16 cellular contexts compared by ENCODE assay signal in genomic region chr9:102832814-102833213, GRCh38.
DNase-seq lines count a peak whose midpoint lies in the region; ATAC-seq and TF ChIP-seq lines count a peak whose summit lies in the region.
"Had no signal": no experiment of that assay in that cellular context is flagged by ENCODE, and none has a peak within 500 bp of the region (broad histone marks: within the 10 kb centered on the region; RNA-seq: fewer than 3 reads in every experiment).

No MANE protein-coding gene starts in this region.

- 5% methylated on average over 3 of the region's 3 CpGs for WGBS in SK-N-SH (ENCODE audit: low lambda C conversion rate)

- H2AFZ ChIP-seq in SK-N-SH (ENCODE audit: low read depth), result no peak overlapping the region
- H2AFZ ChIP-seq: GM23248 had no signal

- no peak for DNase-seq in SK-N-SH
- DNase-seq in activated naive CD4-positive, alpha-beta T cell (lab: John Stamatoyannopoulos, UW), result no peak
- no peak for DNase-seq in activated CD8-positive, alpha-beta T cell treated with anti-CD3 and anti-CD28 coated beads, Interleukin-2, amount 10 ng/mL, durations not matched to agents 7 days and 5 days
- DNase-seq: ACHN; BE2C; C1 segment of cervical spinal cord; Caco-2; CD4-positive, alpha-beta T cell; DMS79 treated with DMSO at 0.1 percent for 48 hours; GM23248; HCEC 1CT had no signal

- H3K9ac ChIP-seq in SK-N-SH, result no peak overlapping the region
- H3K9ac ChIP-seq: GM23248 had no signal

- CTCF ChIA-PET in SK-N-SH (lab: Yijun Ruan, JAX), result no interaction called here
- CTCF ChIA-PET in activated CD8-positive, alpha-beta T cell treated with anti-CD3 and anti-CD28 coated beads, Interleukin-2, amount 10 ng/mL, durations not matched to agents 7 days and 5 days (lab: Charles Lee), result no interaction called here

- H3K79me2 ChIP-seq in SK-N-SH (ENCODE audit: insufficient read depth), result no peaks in the 10 kb centered on the region

- no peaks in the 10 kb centered on the region for H3K27me3 ChIP-seq in SK-N-SH (ENCODE audit: insufficient read depth)
- H3K27me3 ChIP-seq: BE2C had no signal

- H3K4me2 ChIP-seq in SK-N-SH, result no peak overlapping the region

- POLR2A ChIA-PET in SK-N-SH (lab: Yijun Ruan, JAX), result no interaction called here
- POLR2A ChIA-PET in activated CD8-positive, alpha-beta T cell treated with anti-CD3 and anti-CD28 coated beads, Interleukin-2, amount 10 ng/mL, durations not matched to agents 7 days and 5 days (lab: Charles Lee), result no interaction called here

- TF ChIP-seq CTCF in SK-N-SH (IDR thresholded peaks at IDR 0.05) (peak; percentile 18; the same call in 1 of the 2 replicates), LNCAP (IDR thresholded peaks at IDR 0.05) (peak; percentile 42; the same call in 1 of the 2 replicates), VCaP (conservative IDR thresholded peaks at IDR 0.05) (peak; percentile 13; the same call in 1 of the 2 replicates)

- no peaks in the 10 kb centered on the region for H3K36me3 Mint-ChIP-seq in activated CD8-positive, alpha-beta T cell treated with anti-CD3 and anti-CD28 coated beads, Interleukin-2, amount 10 ng/mL, durations not matched to agents 7 days and 5 days (ENCODE audit: low read depth)

- H3K9me2 ChIP-seq in SK-N-SH, result peaks cover 2% of the 10 kb centered on the region; the same call in 1 of the 2 replicates

- no peak overlapping the region for H3K27ac Mint-ChIP-seq in activated CD8-positive, alpha-beta T cell treated with anti-CD3 and anti-CD28 coated beads, Interleukin-2, amount 10 ng/mL, durations not matched to agents 7 days and 5 days
- H3K27ac Mint-ChIP-seq: CD4-positive, alpha-beta T cell had no signal

- no peak for ATAC-seq in SK-N-SH treated with all-trans-retinoic acid at 6 μM for 48 hours
- no peak for ATAC-seq in GM21737 (IDR thresholded peaks at IDR 0.05; ENCODE audit: unreplicated experiment)
- no peak for ATAC-seq in activated CD8-positive, alpha-beta T cell treated with anti-CD3 and anti-CD28 coated beads, Interleukin-2, amount 10 ng/mL, durations not matched to agents 7 days and 5 days
- ATAC-seq: GM12878 had no signal

- H3K4me3 ChIP-seq in SK-N-SH (ENCODE audit: low read depth in 2 of 2, low read length in 1 of 2), result no peak overlapping the region
- H3K4me3 ChIP-seq: GM12878, GM23248 had no signal

- no peaks in the 10 kb centered on the region for H3F3A ChIP-seq in SK-N-SH (replicated peaks; ENCODE audit: insufficient read depth)

- no peaks in the 10 kb centered on the region for H3K36me3 ChIP-seq in SK-N-SH (replicated peaks in 1 of 2; ENCODE audit: control insufficient read depth in 1 of 2, insufficient read depth in 2 of 2, low read length in 1 of 2)
- H3K36me3 ChIP-seq: BE2C had no signal

- H3K27ac ChIP-seq in SK-N-SH (ENCODE audit: low read depth in 2 of 2, low read length in 1 of 2) (no peak overlapping the region), VCaP (peak overlapping the region; percentile 38)
- H3K27ac ChIP-seq: GM23248 had no signal

- H3K27me3 Mint-ChIP-seq in activated CD8-positive, alpha-beta T cell treated with anti-CD3 and anti-CD28 coated beads, Interleukin-2, amount 10 ng/mL, durations not matched to agents 7 days and 5 days (ENCODE audit: low read depth), result no peaks in the 10 kb centered on the region
- H3K27me3 Mint-ChIP-seq: CD4-positive, alpha-beta T cell had no signal

- H3K4me1 ChIP-seq in SK-N-SH (ENCODE audit: control insufficient read depth in 1 of 2, insufficient read depth in 2 of 2, low read depth in 1 of 2, low read length in 1 of 2), result no peaks in the 10 kb centered on the region
- H3K4me1 ChIP-seq: BE2C had no signal

- no peaks in the 10 kb centered on the region for H4K20me1 ChIP-seq in SK-N-SH (ENCODE audit: insufficient read depth)

- no peak for TF ChIP-seq EP300 in SK-N-SH (IDR thresholded peaks at IDR 0.05; ENCODE audit: borderline replicate concordance in 1 of 2, low read depth in 1 of 2, low read length in 1 of 2)

- no peaks in the 10 kb centered on the region for H3K9me3 ChIP-seq in SK-N-SH
- H3K9me3 ChIP-seq: BE2C, Caco-2 had no signal

- no peaks in the 10 kb centered on the region for H3K4me1 Mint-ChIP-seq in activated CD8-positive, alpha-beta T cell treated with anti-CD3 and anti-CD28 coated beads, Interleukin-2, amount 10 ng/mL, durations not matched to agents 7 days and 5 days (ENCODE audit: low read depth)

- no peak overlapping the region for H3K4me3 Mint-ChIP-seq in activated CD8-positive, alpha-beta T cell treated with anti-CD3 and anti-CD28 coated beads, Interleukin-2, amount 10 ng/mL, durations not matched to agents 7 days and 5 days
- H3K4me3 Mint-ChIP-seq: CD4-positive, alpha-beta T cell had no signal

- no peak for TF ChIP-seq RAD21 in SK-N-SH (IDR thresholded peaks at IDR 0.05; ENCODE audit: low read length)

- no peaks in the 10 kb centered on the region for H3K9me3 Mint-ChIP-seq in activated CD8-positive, alpha-beta T cell treated with anti-CD3 and anti-CD28 coated beads, Interleukin-2, amount 10 ng/mL, durations not matched to agents 7 days and 5 days (ENCODE audit: insufficient read depth)

TF ChIP-seq in SK-N-SH, 30 proteins besides CTCF, POLR2A, EP300 and RAD21:
- TF ChIP-seq TAF1 (IDR thresholded peaks at IDR 0.05; ENCODE audit: borderline replicate concordance, low read depth, low read length), result no peak
- no peak for TF ChIP-seq MAX (IDR thresholded peaks at IDR 0.05; ENCODE audit: low read depth)
- no peak for TF ChIP-seq FOXJ3 (CRISPR knock-in tag; IDR thresholded peaks at IDR 0.05)
TF ChIP-seq in SK-N-SH: peak in this region for 0.

TF ChIP-seq in SK-N-SH treated with all-trans-retinoic acid at 6 μM for 48 hours, 23 proteins besides CTCF, POLR2A, EP300 and RAD21:
- TF ChIP-seq PPARA (CRISPR knock-in tag; IDR thresholded peaks at IDR 0.05; ENCODE audit: borderline replicate concordance) (no peak), TCF4 (CRISPR knock-in tag; IDR thresholded peaks at IDR 0.05; ENCODE audit: borderline replicate concordance) (no peak), ZFP3 (CRISPR knock-in tag; IDR thresholded peaks at IDR 0.05) (no peak), RARB (CRISPR knock-in tag; IDR thresholded peaks at IDR 0.05) (no peak), GLIS3 (CRISPR knock-in tag; IDR thresholded peaks at IDR 0.05) (no peak), ARNTL (CRISPR knock-in tag; IDR thresholded peaks at IDR 0.05; ENCODE audit: borderline replicate concordance, low read depth) (no peak), ZNF565 (CRISPR knock-in tag; conservative IDR thresholded peaks at IDR 0.05; ENCODE audit: low read depth) (no peak), TOX (CRISPR knock-in tag; IDR thresholded peaks at IDR 0.05; ENCODE audit: borderline replicate concordance) (no peak), CSDC2 (CRISPR knock-in tag; IDR thresholded peaks at IDR 0.05) (no peak), ZNF8 (CRISPR knock-in tag; IDR thresholded peaks at IDR 0.05) (no peak), TSHZ2 (CRISPR knock-in tag; IDR thresholded peaks at IDR 0.05) (no peak), ESRRG (CRISPR knock-in tag; IDR thresholded peaks at IDR 0.05) (no peak)
- TF ChIP-seq, protein P1, sequence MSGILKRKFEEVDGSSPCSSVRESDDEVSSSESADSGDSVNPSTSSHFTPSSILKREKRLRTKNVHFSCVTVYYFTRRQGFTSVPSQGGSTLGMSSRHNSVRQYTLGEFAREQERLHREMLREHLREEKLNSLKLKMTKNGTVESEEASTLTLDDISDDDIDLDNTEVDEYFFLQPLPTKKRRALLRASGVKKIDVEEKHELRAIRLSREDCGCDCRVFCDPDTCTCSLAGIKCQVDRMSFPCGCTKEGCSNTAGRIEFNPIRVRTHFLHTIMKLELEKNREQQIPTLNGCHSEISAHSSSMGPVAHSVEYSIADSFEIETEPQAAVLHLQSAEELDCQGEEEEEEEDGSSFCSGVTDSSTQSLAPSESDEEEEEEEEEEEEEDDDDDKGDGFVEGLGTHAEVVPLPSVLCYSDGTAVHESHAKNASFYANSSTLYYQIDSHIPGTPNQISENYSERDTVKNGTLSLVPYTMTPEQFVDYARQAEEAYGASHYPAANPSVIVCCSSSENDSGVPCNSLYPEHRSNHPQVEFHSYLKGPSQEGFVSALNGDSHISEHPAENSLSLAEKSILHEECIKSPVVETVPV (CRISPR knock-in tag; IDR thresholded peaks at IDR 0.05), result no peak
